19 cellular contexts compared by ENCODE assay signal in genomic region chr12:70875628-70876027, GRCh38. TPM values are rescaled to one million over a fixed set of nuclear protein-coding genes. Genes with fewer than 3 reads are reported as not detected.
DNase-seq lines count a peak whose midpoint lies in the region; TF ChIP-seq lines count a peak whose summit lies in the region.
"Had no signal": no experiment of that assay in that cellular context is flagged by ENCODE, and none has a peak within 500 bp of the region (broad histone marks: within the 10 kb centered on the region; RNA-seq: fewer than 3 reads in every experiment).

No MANE protein-coding gene starts in this region.

- POLR2A ChIA-PET in SK-N-SH (lab: Yijun Ruan, JAX), result no interaction called here

- TF ChIP-seq EP300 in SK-N-SH (IDR thresholded peaks at IDR 0.05; ENCODE audit: borderline replicate concordance in 1 of 2, low read depth in 1 of 2, low read length in 1 of 2), result no peak

- no peak overlapping the region for H2BK120ac ChIP-seq in mesendoderm (ENCODE audit: low read depth, low read length)

- H4K20me1 ChIP-seq in SK-N-SH (ENCODE audit: insufficient read depth), result no peaks in the 10 kb centered on the region

- H4K5ac ChIP-seq in mesendoderm (ENCODE audit: low read length), result no peak overlapping the region

- no peaks in the 10 kb centered on the region for H3K9me2 ChIP-seq in SK-N-SH

- H4K8ac ChIP-seq in mesendoderm (ENCODE audit: low read depth, low read length), result no peak overlapping the region

- no peak overlapping the region for H3K18ac ChIP-seq in mesendoderm (ENCODE audit: low read length)

- H3K79me1 ChIP-seq in mesendoderm (ENCODE audit: low read length), result no peaks in the 10 kb centered on the region

- no peak overlapping the region; a peak in 1 of 4 replicates for H3K27ac ChIP-seq in SK-N-SH (ENCODE audit: low read depth in 2 of 2, low read length in 1 of 2)
- no peak overlapping the region for H3K27ac ChIP-seq in mesendoderm (ENCODE audit: low read depth, low read length)
- H3K27ac ChIP-seq: A549, GM23248 had no signal

- no peak for TF ChIP-seq RAD21 in SK-N-SH (IDR thresholded peaks at IDR 0.05; ENCODE audit: low read length)

- TF ChIP-seq CTCF in SK-N-SH (IDR thresholded peaks at IDR 0.05) (no peak), GM10266 (IDR thresholded peaks at IDR 0.05; ENCODE audit: control insufficient read depth, insufficient read depth, low read depth, missing control alignments) (no peak)

- DNase-seq in NCI-H82 treated with DMSO at 0.1 percent for 48 hours (lab: John Stamatoyannopoulos, UW; ENCODE audit: unreplicated experiment), result peak; percentile 15
- DNase-seq in SK-N-SH, result no peak
- peak; percentile 84 for DNase-seq in mesendoderm
- DNase-seq in GM10266 (ENCODE audit: extremely low spot score), result no peak
- no peak for DNase-seq in Ammon's horn (ENCODE audit: low spot score)
- DNase-seq in NCI-H524 treated with DMSO at 0.1 percent for 48 hours (lab: John Stamatoyannopoulos, UW), result no peak
- DNase-seq: 8988T; ACHN; AML-193; C1 segment of cervical spinal cord; Calu3; CD4-positive, alpha-beta memory T cell; COR-L47; DMS153; DND-41; GM23248; H9 had no signal

- H3K23ac ChIP-seq in mesendoderm (ENCODE audit: low read length), result no peak overlapping the region

- no peak overlapping the region for H2BK15ac ChIP-seq in mesendoderm (replicated peaks; ENCODE audit: low read depth)

- CTCF ChIA-PET in SK-N-SH (lab: Yijun Ruan, JAX), result no interaction called here

- H2AK5ac ChIP-seq in mesendoderm (ENCODE audit: low read length), result no peak overlapping the region

- H3K36me3 ChIP-seq in SK-N-SH (replicated peaks in 1 of 2; ENCODE audit: control insufficient read depth in 1 of 2, insufficient read depth in 2 of 2, low read length in 1 of 2) (no peaks in the 10 kb centered on the region), mesendoderm (ENCODE audit: control insufficient read depth, insufficient read depth, low read length) (no peaks in the 10 kb centered on the region)

- peaks cover 0 to 3% of the 10 kb centered on the region in 2 experiments; a peak in 2 of 4 replicates for H3K4me1 ChIP-seq in SK-N-SH (ENCODE audit: control insufficient read depth in 1 of 2, insufficient read depth in 2 of 2, low read depth in 1 of 2, low read length in 1 of 2)
- H3K4me1 ChIP-seq in mesendoderm (ENCODE audit: control insufficient read depth, low read depth, low read length), result no peaks in the 10 kb centered on the region
- H3K4me1 ChIP-seq: A549 had no signal

- H3K9me3 ChIP-seq in SK-N-SH, result no peaks in the 10 kb centered on the region
- H3K9me3 ChIP-seq: A549 had no signal

- H3K79me2 ChIP-seq in SK-N-SH (ENCODE audit: insufficient read depth) (no peaks in the 10 kb centered on the region), mesendoderm (ENCODE audit: control insufficient read depth, insufficient read depth, low read length) (no peaks in the 10 kb centered on the region)

- H3F3A ChIP-seq in SK-N-SH (replicated peaks; ENCODE audit: insufficient read depth), result no peaks in the 10 kb centered on the region

- H3K4me3 ChIP-seq in SK-N-SH (ENCODE audit: low read depth in 2 of 2, low read length in 1 of 2) (no peak overlapping the region), mesendoderm (ENCODE audit: low read length) (no peak overlapping the region)
- H3K4me3 ChIP-seq: A549, GM12878, GM23248 had no signal

- no peak overlapping the region for H3K56ac ChIP-seq in mesendoderm (ENCODE audit: low read length)

- no peak overlapping the region for H3K4me2 ChIP-seq in SK-N-SH
- no peak overlapping the region for H3K4me2 ChIP-seq in mesendoderm (ENCODE audit: low read length)
- H3K4me2 ChIP-seq: A549 had no signal

- no peak overlapping the region for H3K4ac ChIP-seq in mesendoderm (ENCODE audit: low read depth, low read length)

- H3K9ac ChIP-seq in SK-N-SH, result no peak overlapping the region
- H3K9ac ChIP-seq in mesendoderm (ENCODE audit: low read length), result no peak overlapping the region
- H3K9ac ChIP-seq: GM23248 had no signal

- H3K27me3 ChIP-seq in SK-N-SH (ENCODE audit: insufficient read depth) (no peaks in the 10 kb centered on the region), mesendoderm (ENCODE audit: insufficient read depth, low read length, poor library complexity) (no peaks in the 10 kb centered on the region)

- no peak overlapping the region for H2BK5ac ChIP-seq in mesendoderm (ENCODE audit: low read length)

- H2AFZ ChIP-seq in SK-N-SH (ENCODE audit: low read depth), result no peak overlapping the region
- H2AFZ ChIP-seq: GM23248 had no signal

TF ChIP-seq in SK-N-SH, 30 proteins besides CTCF, POLR2A, EP300 and RAD21:
- no peak for TF ChIP-seq PBX3 (IDR thresholded peaks at IDR 0.05)
- peak; percentile 51; the same call in 1 of the 2 replicates for TF ChIP-seq RCOR1 (IDR thresholded peaks at IDR 0.05; ENCODE audit: low read length)
- TF ChIP-seq MXI1 (IDR thresholded peaks at IDR 0.05; ENCODE audit: low read depth, low read length), result no peak
- no peak for TF ChIP-seq ZBTB33 (IDR thresholded peaks at IDR 0.05; ENCODE audit: borderline replicate concordance, low read depth)
TF ChIP-seq in SK-N-SH: peak in this region for 1.

RNA-seq across cellular contexts. Expression of gene PTPRR, which starts 44.9 kb away (rescaled TPM):
- 1.4 and 5.5 TPM in 2 replicates for polyA plus RNA-seq in SK-N-SH (2012; rRNA removed)
- 4.7 and 6.6 TPM in 2 replicates for polyA plus RNA-seq in SK-N-SH (2012; cell fraction: cytosol; rRNA removed)
- 1.3 and 2.5 TPM in 2 replicates for polyA plus RNA-seq in SK-N-SH (2012; cell fraction: nucleus; rRNA removed)
- polyA plus RNA-seq in mesendoderm (2013, experiment 1 of 2), result 0.07 TPM
- polyA plus RNA-seq in mesendoderm (2013, experiment 2 of 2), result 0.08 TPM
- polyA plus RNA-seq: CD4-positive, alpha-beta memory T cell had no signal

Comparison
In these comparisons a context has a peak if more than half of its experiments do, and no peak if none do; other contexts are left out.
1. DNase-seq: peak in NCI-H82 treated with DMSO at 0.1 percent for 48 hours (single experiment) and mesendoderm (single experiment); none in SK-N-SH (single experiment), GM10266 (single experiment), Ammon's horn (single experiment) and NCI-H524 treated with DMSO at 0.1 percent for 48 hours (single experiment).